Comparison of ENCODE assay signal across 1 cellular context in the genomic region with DNA sequence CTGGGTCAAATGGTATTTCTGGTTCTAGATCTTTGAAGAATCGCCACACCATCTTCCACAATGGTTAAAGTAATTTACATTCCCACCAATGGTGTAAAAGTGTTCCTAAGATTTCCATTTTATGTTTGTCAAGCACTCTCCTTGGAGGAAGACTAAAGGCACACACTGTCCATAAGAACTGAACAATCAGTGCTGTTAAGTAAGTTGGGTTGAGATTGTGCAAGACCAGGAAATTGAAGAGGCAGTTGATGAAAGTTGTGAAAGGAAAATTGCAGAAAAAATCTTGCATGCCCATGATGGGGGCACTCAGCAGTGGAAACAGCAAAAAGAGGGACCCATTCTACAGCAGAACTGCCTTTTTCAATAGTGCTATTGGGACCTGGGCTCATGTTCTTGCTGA.
A peak's percentile ranks its signal among the peaks of the same experiment; 100 is the strongest.
TF ChIP-seq lines count a peak whose summit lies in the region.

No MANE protein-coding gene starts in this region.

TF ChIP-seq in HepG2, 621 proteins besides CTCF, POLR2A, EP300 and RAD21 (continued from another document):
- no peak for TF ChIP-seq ZNF17 (CRISPR knock-in tag; IDR thresholded peaks at IDR 0.05)
- peak; percentile 47; the same call in 1 of the 2 replicates for TF ChIP-seq CEBPG (CRISPR knock-in tag; IDR thresholded peaks at IDR 0.05)
- TF ChIP-seq SRY (CRISPR knock-in tag; IDR thresholded peaks at IDR 0.05): no peak
- TF ChIP-seq HMG20B (CRISPR knock-in tag; conservative IDR thresholded peaks at IDR 0.05): no peak
- TF ChIP-seq, protein P1, sequence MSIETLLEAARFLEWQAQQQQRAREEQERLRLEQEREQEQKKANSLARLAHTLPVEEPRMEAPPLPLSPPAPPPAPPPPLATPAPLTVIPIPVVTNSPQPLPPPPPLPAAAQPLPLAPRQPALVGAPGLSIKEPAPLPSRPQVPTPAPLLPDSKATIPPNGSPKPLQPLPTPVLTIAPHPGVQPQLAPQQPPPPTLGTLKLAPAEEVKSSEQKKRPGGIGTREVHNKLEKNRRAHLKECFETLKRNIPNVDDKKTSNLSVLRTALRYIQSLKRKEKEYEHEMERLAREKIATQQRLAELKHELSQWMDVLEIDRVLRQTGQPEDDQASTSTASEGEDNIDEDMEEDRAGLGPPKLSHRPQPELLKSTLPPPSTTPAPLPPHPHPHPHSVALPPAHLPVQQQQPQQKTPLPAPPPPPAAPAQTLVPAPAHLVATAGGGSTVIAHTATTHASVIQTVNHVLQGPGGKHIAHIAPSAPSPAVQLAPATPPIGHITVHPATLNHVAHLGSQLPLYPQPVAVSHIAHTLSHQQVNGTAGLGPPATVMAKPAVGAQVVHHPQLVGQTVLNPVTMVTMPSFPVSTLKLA (IDR thresholded peaks at IDR 0.05): no peak
- no peak for TF ChIP-seq ZNF12 (CRISPR knock-in tag; IDR thresholded peaks at IDR 0.05)
- no peak for TF ChIP-seq ZNF841 (CRISPR knock-in tag; IDR thresholded peaks at IDR 0.05; ENCODE audit: borderline replicate concordance)
- TF ChIP-seq KAT8 (CRISPR knock-in tag; IDR thresholded peaks at IDR 0.05): no peak
- peak; percentile 73 for TF ChIP-seq CEBPB (IDR thresholded peaks at IDR 0.05; ENCODE audit: borderline replicate concordance, low read depth, low read length)
- TF ChIP-seq, protein P2, sequence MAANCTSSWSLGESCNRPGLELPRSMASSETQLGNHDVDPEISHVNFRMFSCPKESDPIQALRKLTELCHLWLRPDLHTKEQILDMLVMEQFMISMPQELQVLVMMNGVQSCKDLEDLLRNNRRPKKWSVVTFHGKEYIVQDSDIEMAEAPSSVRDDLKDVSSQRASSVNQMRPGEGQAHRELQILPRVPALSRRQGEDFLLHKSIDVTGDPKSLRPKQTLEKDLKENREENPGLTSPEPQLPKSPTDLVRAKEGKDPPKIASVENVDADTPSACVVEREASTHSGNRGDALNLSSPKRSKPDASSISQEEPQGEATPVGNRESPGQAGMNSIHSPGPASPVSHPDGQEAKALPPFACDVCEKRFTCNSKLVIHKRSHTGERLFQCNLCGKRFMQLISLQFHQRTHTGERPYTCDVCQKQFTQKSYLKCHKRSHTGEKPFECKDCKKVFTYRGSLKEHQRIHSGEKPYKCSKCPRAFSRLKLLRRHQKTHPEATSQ (CRISPR knock-in tag; IDR thresholded peaks at IDR 0.05; ENCODE audit: borderline replicate concordance): no peak
- no peak for TF ChIP-seq KAT2B (IDR thresholded peaks at IDR 0.05; ENCODE audit: borderline replicate concordance, low read depth, low read length)
- TF ChIP-seq NR3C1 (CRISPR knock-in tag; IDR thresholded peaks at IDR 0.05): no peak
TF ChIP-seq in HepG2: peak in this region for 2.
